8 cellular contexts compared by ENCODE assay signal in genomic region chr22:41285820-41286638, GRCh38. TPM values are rescaled to one million over a fixed set of nuclear protein-coding genes. Genes with fewer than 3 reads are reported as not detected.
DNase-seq lines count a peak whose midpoint lies in the region; ATAC-seq and TF ChIP-seq lines count a peak whose summit lies in the region.

Gene RANGAP1, minus strand, starts transcription at chr22:41286187. Its CDS starts 5,143 bp downstream, at chr22:41281044.

- peak within 1 kb of the TSS; percentile 91 for H3K27ac ChIP-seq in temporal lobe (ENCODE audit: low read depth, low read length)

- no peaks in the 10 kb centered on the region for H3K27me3 Mint-ChIP-seq in activated naive CD8-positive, alpha-beta T cell

- peak within 1 kb of the TSS; percentile 96 for H3K4me3 Mint-ChIP-seq in activated naive CD8-positive, alpha-beta T cell

- DNase-seq in GM12864 (ENCODE audit: low read depth): peak; percentile 95
- peak; percentile 96 for DNase-seq in NCI-H1105 (lab: John Stamatoyannopoulos, UW)
- peak; percentile 99 for DNase-seq in SKM-1 treated with dmso at 0.1 percent for 144 hours (lab: John Stamatoyannopoulos, UW; ENCODE audit: unreplicated experiment)
- DNase-seq in glomerular endothelial cell (ENCODE audit: extremely low read depth, low read depth, low spot score): peak; percentile 90
- DNase-seq in occipital lobe (lab: John Stamatoyannopoulos, UW): peak; percentile 98

- ATAC-seq in HG02623 (IDR thresholded peaks at IDR 0.05; ENCODE audit: unreplicated experiment): peak; percentile 92

- TF ChIP-seq CTCF in GM12864 (IDR thresholded peaks at IDR 0.05; ENCODE audit: low read depth, low read length, missing control alignments): no peak

- H3K4me1 Mint-ChIP-seq in activated naive CD8-positive, alpha-beta T cell (ENCODE audit: low read depth): peaks cover 29% of the 10 kb centered on the region

- no peaks in the 10 kb centered on the region for H3K36me3 Mint-ChIP-seq in activated naive CD8-positive, alpha-beta T cell

- no peaks in the 10 kb centered on the region for H3K9me3 Mint-ChIP-seq in activated naive CD8-positive, alpha-beta T cell (ENCODE audit: low read depth)

- peak within 1 kb of the TSS; percentile 77 for H3K4me3 ChIP-seq in GM12864 (ENCODE audit: low read depth, low read length)

- H3K27ac Mint-ChIP-seq in activated naive CD8-positive, alpha-beta T cell: peak within 1 kb of the TSS; percentile 97

RNA-seq across cellular contexts. Expression of gene RANGAP1, which starts in this region (rescaled TPM):
- total RNA-seq in glomerular endothelial cell: 121 and 135 TPM in 2 replicates
- total RNA-seq in occipital lobe: 28.7 TPM
- 31.2 TPM for total RNA-seq in temporal lobe

Comparison
In these comparisons a context has a peak if more than half of its experiments do, and no peak if none do; other contexts are left out.
1. Peak in every context shown above with its lines: DNase-seq, ATAC-seq, H3K4me3 ChIP-seq and H3K27ac ChIP-seq.